In the genomic region with DNA sequence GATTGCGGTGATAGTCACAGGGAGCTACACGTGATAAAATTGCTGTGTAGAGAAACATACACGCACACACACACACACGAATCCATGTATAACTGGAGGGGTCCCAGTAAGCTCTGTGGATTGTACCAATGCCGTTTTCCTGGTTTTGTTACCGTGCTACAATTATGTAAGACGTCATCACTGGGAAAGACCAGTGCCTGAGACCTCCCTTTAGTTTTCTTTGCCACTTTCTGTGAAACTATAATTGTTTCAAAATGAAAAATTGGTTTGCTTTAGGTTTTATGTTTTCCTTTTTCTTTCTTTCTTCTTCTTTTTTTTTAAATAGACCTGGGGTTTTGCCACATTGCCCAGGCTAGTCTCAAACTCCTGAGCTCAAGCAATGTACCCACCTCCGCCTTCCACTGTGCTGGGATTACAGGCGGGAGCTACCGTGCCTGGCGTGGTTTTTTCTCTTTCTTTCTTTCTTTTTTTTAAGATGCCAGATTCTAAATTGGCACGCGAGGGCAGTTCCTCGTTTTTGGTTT, we compare ENCODE assay signal across 11 cellular contexts. TPM values are rescaled to one million over a fixed set of nuclear protein-coding genes. Genes with fewer than 3 reads are reported as not detected.
DNase-seq lines count a peak whose midpoint lies in the region; ATAC-seq and TF ChIP-seq lines count a peak whose summit lies in the region.
"Had no signal": no experiment of that assay in that cellular context is flagged by ENCODE, and none has a peak within 500 bp of the region (broad histone marks: within the 10 kb centered on the region; RNA-seq: fewer than 3 reads in every experiment).

No MANE protein-coding gene starts in this region.

- no peak for ATAC-seq in GM21786 (IDR thresholded peaks at IDR 0.05; ENCODE audit: unreplicated experiment)
- ATAC-seq in HG02588 (IDR thresholded peaks at IDR 0.05; ENCODE audit: unreplicated experiment): no peak

- H3K27me3 ChIP-seq in CD4-positive, alpha-beta memory T cell (ENCODE audit: insufficient read depth, low read length): peaks cover 59% of the 10 kb centered on the region

- no peaks in the 10 kb centered on the region for H3K36me3 ChIP-seq in CD4-positive, alpha-beta memory T cell (ENCODE audit: insufficient read depth, low read length)
- H3K36me3 ChIP-seq: upper lobe of left lung had no signal

- TF ChIP-seq CTCF in mesothelial cell of epicardium (IDR thresholded peaks at IDR 0.05; ENCODE audit: unreplicated experiment): no peak

- CTCF ChIA-PET in CD4-positive, alpha-beta memory T cell (lab: Charles Lee; ENCODE audit: partially characterized antibody): interaction anchor here (1.3 kb wide), 1 partner anchor 9 kb away, joined by 3 read pairs; no protein-coding TSS in a partner anchor

- no peak overlapping the region for H3K4me3 ChIP-seq in CD4-positive, alpha-beta memory T cell (ENCODE audit: low read length in 2 of 2)
- H3K4me3 ChIP-seq: upper lobe of left lung had no signal

- POLR2A ChIA-PET in CD4-positive, alpha-beta memory T cell (lab: Charles Lee; ENCODE audit: partially characterized antibody): interaction anchor here (0.6 to 1.7 kb wide), 5 partner anchors 16 to 93 kb away, joined by 3 to 6 read pairs (median 4); partner anchors contain the start of gene TRIM52

- no peak for DNase-seq in CD4-positive, alpha-beta memory T cell
- DNase-seq in HT-29 (ENCODE audit: low spot score) (peak; percentile 22), mesothelial cell of epicardium (ENCODE audit: low spot score in 2 of 2, unreplicated experiment in 2 of 2) (no peak), NCI-H446 treated with DMSO at 0.1 percent for 48 hours (lab: John Stamatoyannopoulos, UW) (no peak)
- DNase-seq in activated T-helper 2 cell treated with anti-CD3 and anti-CD28 coated beads, Interferon-gamma antibody, Interleukin-2, Interleukin-4, amounts not matched to agents 10 μg/mL and 5 μg/mL and 100 μg/mL, durations not matched to agents 14 hours and 24 hours and 36 hours (ENCODE audit: low spot score): no peak
- DNase-seq: DMS79 treated with DMSO at 0.1 percent for 48 hours, NCI-H2029 treated with DMSO at 0.1 percent for 48 hours, upper lobe of left lung had no signal

- peak overlapping the region in 5 of 7 donors; percentile 36 to 90 (median 60) for H3K27ac Mint-ChIP-seq in CD4-positive, alpha-beta memory T cell
- H3K27ac Mint-ChIP-seq in activated T-helper 2 cell treated with anti-CD3 and anti-CD28 coated beads, Interferon-gamma antibody, Interleukin-2, Interleukin-4, amounts not matched to agents 10 μg/mL and 5 μg/mL and 100 μg/mL, durations not matched to agents 14 hours and 24 hours and 36 hours: no peak overlapping the region
- no peak overlapping the region for H3K27ac Mint-ChIP-seq in mesothelial cell of epicardium

- H3K27ac ChIP-seq in CD4-positive, alpha-beta memory T cell (ENCODE audit: low read depth, low read length): no peak overlapping the region
- H3K27ac ChIP-seq: upper lobe of left lung had no signal

- peaks cover 0 to 12% of the 10 kb centered on the region in 2 donors for H3K36me3 Mint-ChIP-seq in CD4-positive, alpha-beta memory T cell
- H3K36me3 Mint-ChIP-seq in activated T-helper 2 cell treated with anti-CD3 and anti-CD28 coated beads, Interferon-gamma antibody, Interleukin-2, Interleukin-4, amounts not matched to agents 10 μg/mL and 5 μg/mL and 100 μg/mL, durations not matched to agents 14 hours and 24 hours and 36 hours (ENCODE audit: low read depth): no peaks in the 10 kb centered on the region
- H3K36me3 Mint-ChIP-seq in mesothelial cell of epicardium: no peaks in the 10 kb centered on the region

- peak overlapping the region in 2 of 8 donors; percentile 6 to 13 for H3K4me3 Mint-ChIP-seq in CD4-positive, alpha-beta memory T cell
- peak overlapping the region; percentile 45 for H3K4me3 Mint-ChIP-seq in activated T-helper 2 cell treated with anti-CD3 and anti-CD28 coated beads, Interferon-gamma antibody, Interleukin-2, Interleukin-4, amounts not matched to agents 10 μg/mL and 5 μg/mL and 100 μg/mL, durations not matched to agents 14 hours and 24 hours and 36 hours (ENCODE audit: low read depth)
- peak overlapping the region; percentile 69 for H3K4me3 Mint-ChIP-seq in mesothelial cell of epicardium

- peaks cover 14 to 45% (median 32%) of the 10 kb centered on the region in 4 donors for H3K4me1 Mint-ChIP-seq in CD4-positive, alpha-beta memory T cell
- peaks cover 52% of the 10 kb centered on the region for H3K4me1 Mint-ChIP-seq in activated T-helper 2 cell treated with anti-CD3 and anti-CD28 coated beads, Interferon-gamma antibody, Interleukin-2, Interleukin-4, amounts not matched to agents 10 μg/mL and 5 μg/mL and 100 μg/mL, durations not matched to agents 14 hours and 24 hours and 36 hours (ENCODE audit: low read depth)
- H3K4me1 Mint-ChIP-seq in mesothelial cell of epicardium: peaks cover 35% of the 10 kb centered on the region

- H3K9me3 Mint-ChIP-seq in CD4-positive, alpha-beta memory T cell: peaks cover 2 to 52% (median 7%) of the 10 kb centered on the region in 8 donors
- H3K9me3 Mint-ChIP-seq in activated T-helper 2 cell treated with anti-CD3 and anti-CD28 coated beads, Interferon-gamma antibody, Interleukin-2, Interleukin-4, amounts not matched to agents 10 μg/mL and 5 μg/mL and 100 μg/mL, durations not matched to agents 14 hours and 24 hours and 36 hours: no peaks in the 10 kb centered on the region
- H3K9me3 Mint-ChIP-seq in mesothelial cell of epicardium: no peaks in the 10 kb centered on the region

- peaks cover 58 to 72% of the 10 kb centered on the region in 2 donors for H3K27me3 Mint-ChIP-seq in CD4-positive, alpha-beta memory T cell
- H3K27me3 Mint-ChIP-seq in activated T-helper 2 cell treated with anti-CD3 and anti-CD28 coated beads, Interferon-gamma antibody, Interleukin-2, Interleukin-4, amounts not matched to agents 10 μg/mL and 5 μg/mL and 100 μg/mL, durations not matched to agents 14 hours and 24 hours and 36 hours (ENCODE audit: low read depth): peaks cover 28% of the 10 kb centered on the region
- peaks cover 99% of the 10 kb centered on the region for H3K27me3 Mint-ChIP-seq in mesothelial cell of epicardium (ENCODE audit: low read depth)

- H3K4me1 ChIP-seq in CD4-positive, alpha-beta memory T cell (ENCODE audit: insufficient read depth, low read length): peaks cover 21% of the 10 kb centered on the region

- H3K9me3 ChIP-seq in CD4-positive, alpha-beta memory T cell (ENCODE audit: control insufficient read depth in 1 of 2, low read length in 2 of 2): no peaks in the 10 kb centered on the region
- H3K9me3 ChIP-seq: upper lobe of left lung had no signal

- intact Hi-C loops in CD4-positive, alpha-beta memory T cell (cut with micrococcal nuclease): no loop called here
- intact Hi-C loops in activated T-helper 2 cell treated with anti-CD3 and anti-CD28 coated beads, Interferon-gamma antibody, Interleukin-2, Interleukin-4, amounts not matched to agents 10 μg/mL and 5 μg/mL and 100 μg/mL, durations not matched to agents 14 hours and 24 hours and 36 hours (cut with micrococcal nuclease): no loop called here

RNA-seq across cellular contexts. Expression of gene OR2V2, which starts 21.3 kb away (rescaled TPM):
- not detected for total RNA-seq in CD4-positive, alpha-beta memory T cell
- not detected for polyA plus RNA-seq in CD4-positive, alpha-beta memory T cell
- total RNA-seq in HT-29 (2014; rRNA removed; shearing (Covaris generic)): not detected in 2 replicates
- total RNA-seq in activated T-helper 2 cell treated with anti-CD3 and anti-CD28 coated beads, Interferon-gamma antibody, Interleukin-2, Interleukin-4, amounts not matched to agents 10 μg/mL and 5 μg/mL and 100 μg/mL, durations not matched to agents 14 hours and 24 hours and 36 hours: not detected in 2 replicates
- not detected in 3 replicates for total RNA-seq in mesothelial cell of epicardium
- total RNA-seq: mesenteric fat pad had no signal

RNA-seq across cellular contexts. Expression of gene TRIM7, which starts 36.3 kb away (rescaled TPM):
- 1 to 10 TPM; 3.3 to 4.2 TPM for total RNA-seq in CD4-positive, alpha-beta memory T cell
- polyA plus RNA-seq in CD4-positive, alpha-beta memory T cell: under 1 TPM; 0.63 to 0.69 TPM
- total RNA-seq in HT-29 (2014; rRNA removed; shearing (Covaris generic)): 2.9 and 5.5 TPM in 2 replicates
- total RNA-seq in activated T-helper 2 cell treated with anti-CD3 and anti-CD28 coated beads, Interferon-gamma antibody, Interleukin-2, Interleukin-4, amounts not matched to agents 10 μg/mL and 5 μg/mL and 100 μg/mL, durations not matched to agents 14 hours and 24 hours and 36 hours: 3.9 and 4.8 TPM in 2 replicates
- 0.57 to 0.72 TPM (median 0.62 TPM) in 3 replicates for total RNA-seq in mesothelial cell of epicardium

RNA-seq across cellular contexts. Expression of gene OR2V1, which starts 37.7 kb away (rescaled TPM):
- total RNA-seq in CD4-positive, alpha-beta memory T cell: not detected
- polyA plus RNA-seq in CD4-positive, alpha-beta memory T cell: not detected
- not detected in 2 replicates for total RNA-seq in HT-29 (2014; rRNA removed; shearing (Covaris generic))
- total RNA-seq in activated T-helper 2 cell treated with anti-CD3 and anti-CD28 coated beads, Interferon-gamma antibody, Interleukin-2, Interleukin-4, amounts not matched to agents 10 μg/mL and 5 μg/mL and 100 μg/mL, durations not matched to agents 14 hours and 24 hours and 36 hours: not detected in 2 replicates
- total RNA-seq in mesothelial cell of epicardium: not detected in 3 replicates
- total RNA-seq: mesenteric fat pad, upper lobe of left lung had no signal

RNA-seq across cellular contexts. Expression of gene TRIM41, which starts 54.4 kb away (rescaled TPM):
- total RNA-seq in CD4-positive, alpha-beta memory T cell: 10 to 100 TPM; 39.9 to 40.7 TPM
- 1 to 10 TPM; 1.7 to 2.0 TPM for polyA plus RNA-seq in CD4-positive, alpha-beta memory T cell
- 29.9 and 37.9 TPM in 2 replicates for total RNA-seq in HT-29 (2014; rRNA removed; shearing (Covaris generic))
- total RNA-seq in activated T-helper 2 cell treated with anti-CD3 and anti-CD28 coated beads, Interferon-gamma antibody, Interleukin-2, Interleukin-4, amounts not matched to agents 10 μg/mL and 5 μg/mL and 100 μg/mL, durations not matched to agents 14 hours and 24 hours and 36 hours: 32.2 and 33.0 TPM in 2 replicates
- total RNA-seq in mesothelial cell of epicardium: 27.9 to 28.1 TPM (median 27.9 TPM) in 3 replicates

Comparison
In these comparisons a context has a peak if more than half of its experiments do, and no peak if none do; other contexts are left out.
1. H3K27ac Mint-ChIP-seq: peak in CD4-positive, alpha-beta memory T cell (5 of 7); none in activated T-helper 2 cell treated with anti-CD3 and anti-CD28 coated beads, Interferon-gamma antibody, Interleukin-2, Interleukin-4, amounts not matched to agents 10 μg/mL and 5 μg/mL and 100 μg/mL, durations not matched to agents 14 hours and 24 hours and 36 hours (single experiment) and mesothelial cell of epicardium (single experiment).